Comparison of ENCODE assay signal across 8 cellular contexts in the genomic region with DNA sequence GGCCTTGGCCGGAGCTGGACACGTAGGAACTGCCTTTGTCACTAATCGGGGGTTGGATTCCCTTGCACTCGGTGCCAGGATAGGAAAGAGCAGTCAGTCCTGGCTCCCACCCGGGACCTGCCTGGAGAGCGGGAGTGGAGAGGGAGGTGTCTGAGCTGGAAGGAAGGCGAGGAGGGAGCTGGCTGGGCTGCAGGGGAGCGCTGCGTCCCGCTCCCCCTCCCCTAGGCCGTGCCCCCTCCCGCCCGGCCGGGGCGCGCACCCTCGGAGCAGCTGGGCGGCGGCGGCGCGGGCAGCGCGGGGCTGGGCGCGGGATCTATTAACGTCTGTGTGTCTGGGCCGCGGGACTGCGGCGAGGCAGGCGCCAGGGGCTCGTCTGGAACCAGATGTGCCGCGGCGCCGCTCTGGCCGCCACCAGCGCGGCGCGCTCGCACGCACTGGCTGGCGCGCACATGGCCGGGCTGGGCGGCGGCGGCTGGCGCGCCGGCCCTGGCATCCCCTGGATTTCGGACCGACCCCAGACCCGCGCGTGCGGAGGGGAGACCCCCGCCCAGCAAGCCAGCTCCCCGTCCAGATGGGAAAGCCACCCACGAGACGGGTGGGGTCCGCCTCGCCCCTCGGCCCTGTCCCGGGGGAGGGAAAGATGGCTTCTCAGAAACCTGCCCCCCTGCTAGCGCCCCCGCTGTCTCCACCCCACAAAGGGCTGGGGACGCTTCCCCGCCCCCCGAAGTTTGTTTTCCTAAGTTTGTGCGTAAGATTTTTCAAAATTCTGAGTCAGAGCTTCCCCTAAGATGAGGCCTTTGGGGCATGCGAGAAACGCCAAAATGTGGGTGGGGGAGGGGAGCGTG. TPM values are rescaled to one million over a fixed set of nuclear protein-coding genes. Genes with fewer than 3 reads are reported as not detected.
DNase-seq lines count a peak whose midpoint lies in the region; ATAC-seq, FAIRE-seq and TF ChIP-seq lines count a peak whose summit lies in the region.

No MANE protein-coding gene starts in this region.

- DNase-seq in H54 (ENCODE audit: insufficient read length, low spot score) (peak; percentile 40), SK-N-SH (peak; percentile 96), lower lobe of right lung (no peak), GM19238 (ENCODE audit: insufficient read length, low spot score) (no peak)
- no peak for DNase-seq in central memory CD8-positive, alpha-beta T cell (ENCODE audit: low spot score in 2 of 2)
- DNase-seq in stimulated activated CD8-positive, alpha-beta memory T cell treated with anti-CD3 and anti-CD28 coated beads, Interleukin-7, amount 100 ng/mL, for 4 hours (ENCODE audit: low read depth in 2 of 2): peak; percentile 31 to 52

- intact Hi-C loops in lower lobe of right lung (cut with DNase I): no loop called here

- no peak for TF ChIP-seq EP300 in SK-N-SH (IDR thresholded peaks at IDR 0.05; ENCODE audit: borderline replicate concordance in 1 of 2, low read depth in 1 of 2, low read length in 1 of 2)

- no peaks in the 10 kb centered on the region for H3K9me2 ChIP-seq in SK-N-SH

- H3K36me3 Mint-ChIP-seq in central memory CD8-positive, alpha-beta T cell (ENCODE audit: insufficient read depth): no peaks in the 10 kb centered on the region

- FAIRE-seq in H54 (lab: Jason Lieb, UNC): no peak

- no peaks in the 10 kb centered on the region for H3K79me2 ChIP-seq in SK-N-SH (ENCODE audit: insufficient read depth)

- no peak for ATAC-seq in central memory CD8-positive, alpha-beta T cell (replicated peaks; ENCODE audit: extremely low read depth, poor library complexity, severe bottlenecking)
- ATAC-seq in lower lobe of right lung (peak; percentile 38 to 53), GM18511 (IDR thresholded peaks at IDR 0.05; ENCODE audit: unreplicated experiment) (no peak), HG02588 (IDR thresholded peaks at IDR 0.05; ENCODE audit: unreplicated experiment) (no peak)

- peaks cover 4% of the 10 kb centered on the region for H3F3A ChIP-seq in SK-N-SH (replicated peaks; ENCODE audit: insufficient read depth)

- 12% methylated on average over 21 of the region's 76 CpGs for WGBS in SK-N-SH (ENCODE audit: low lambda C conversion rate)

- H3K27ac Mint-ChIP-seq in central memory CD8-positive, alpha-beta T cell (ENCODE audit: low read depth): no peak overlapping the region

- H3K36me3 ChIP-seq in SK-N-SH (replicated peaks in 1 of 2; ENCODE audit: control insufficient read depth in 1 of 2, insufficient read depth in 2 of 2, low read length in 1 of 2) (no peaks in the 10 kb centered on the region), lower lobe of right lung (no peaks in the 10 kb centered on the region)

- POLR2A ChIA-PET in SK-N-SH (lab: Yijun Ruan, JAX): interaction anchor here (0.6 to 1.6 kb wide), 6 partner anchors 18 to 1363 kb away, joined by 3 to 6 read pairs (median 4); a partner anchor contains a TSS

- H3K27me3 Mint-ChIP-seq in central memory CD8-positive, alpha-beta T cell: peaks cover 66% of the 10 kb centered on the region

- no peak for TF ChIP-seq POLR2A in H54 (IDR thresholded peaks at IDR 0.05; ENCODE audit: low read depth, low read length)

- TF ChIP-seq RAD21 in SK-N-SH (IDR thresholded peaks at IDR 0.05; ENCODE audit: low read length): no peak

- H3K4me2 ChIP-seq in SK-N-SH: peak overlapping the region; percentile 60; the same call in 1 of the 2 replicates

- peak overlapping the region; percentile 9 to 42; a peak in 3 of 4 replicates for H3K4me3 ChIP-seq in SK-N-SH (ENCODE audit: low read depth in 2 of 2, low read length in 1 of 2)
- H3K4me3 ChIP-seq in lower lobe of right lung: peak overlapping the region; percentile 45

- peak overlapping the region in 1 of 2 experiments; percentile 88; a peak in 2 of 4 replicates for H3K27ac ChIP-seq in SK-N-SH (ENCODE audit: low read depth in 2 of 2, low read length in 1 of 2)
- H3K27ac ChIP-seq in lower lobe of right lung: peak overlapping the region; percentile 65

- TF ChIP-seq CTCF in SK-N-SH (IDR thresholded peaks at IDR 0.05) (no peak), lower lobe of right lung (IDR thresholded peaks at IDR 0.05) (no peak)

- H3K4me1 ChIP-seq in SK-N-SH (ENCODE audit: control insufficient read depth in 1 of 2, insufficient read depth in 2 of 2, low read depth in 1 of 2, low read length in 1 of 2) (peaks cover 0 to 18% of the 10 kb centered on the region in 2 experiments; a peak in 2 of 4 replicates), lower lobe of right lung (peaks cover 20% of the 10 kb centered on the region)

- H2AFZ ChIP-seq in SK-N-SH (ENCODE audit: low read depth): no peak overlapping the region; the same call in 1 of the 2 replicates

- H3K9me3 ChIP-seq in SK-N-SH: no peaks in the 10 kb centered on the region
- no peaks in the 10 kb centered on the region for H3K9me3 ChIP-seq in lower lobe of right lung

- no peaks in the 10 kb centered on the region for H3K27me3 ChIP-seq in SK-N-SH (ENCODE audit: insufficient read depth)
- H3K27me3 ChIP-seq in lower lobe of right lung (ENCODE audit: low read depth): peaks cover 30% of the 10 kb centered on the region

- no peak overlapping the region for H3K9ac ChIP-seq in SK-N-SH

- CTCF ChIA-PET in SK-N-SH (lab: Yijun Ruan, JAX): interaction anchor here (0.9 to 4.9 kb wide), 10 partner anchors 17 to 86 kb away, joined by 3 to 31 read pairs (median 4); a partner anchor contains a TSS

- no peaks in the 10 kb centered on the region for H3K4me1 Mint-ChIP-seq in central memory CD8-positive, alpha-beta T cell

- H3K4me3 Mint-ChIP-seq in central memory CD8-positive, alpha-beta T cell: peak overlapping the region; percentile 36

- H4K20me1 ChIP-seq in SK-N-SH (ENCODE audit: insufficient read depth): no peaks in the 10 kb centered on the region

- no peaks in the 10 kb centered on the region for H3K9me3 Mint-ChIP-seq in central memory CD8-positive, alpha-beta T cell

TF ChIP-seq in SK-N-SH, 30 proteins besides CTCF, POLR2A, EP300 and RAD21:
- peak; percentile 46; the same call in 1 of the 2 replicates for TF ChIP-seq MXI1 (IDR thresholded peaks at IDR 0.05; ENCODE audit: low read depth, low read length)
- TF ChIP-seq RCOR1 (IDR thresholded peaks at IDR 0.05; ENCODE audit: low read length): no peak

RNA-seq across cellular contexts. Expression of a gene that starts 31.9 kb away (rescaled TPM):
- polyA plus RNA-seq in SK-N-SH (2012; rRNA removed): 0.83 and 0.84 TPM in 2 replicates
- 0.51 and 1.2 TPM in 2 replicates for polyA plus RNA-seq in SK-N-SH (2012; cell fraction: cytosol; rRNA removed)
- polyA plus RNA-seq in SK-N-SH (2012; cell fraction: nucleus; rRNA removed): 0.37 and 0.70 TPM in 2 replicates
- total RNA-seq in lower lobe of right lung: 2.5 TPM

RNA-seq across cellular contexts. Expression of a gene that starts 55.4 kb away (rescaled TPM):
- 35.9 and 37.5 TPM in 2 replicates for polyA plus RNA-seq in SK-N-SH (2012; rRNA removed)
- 14.2 and 23.9 TPM in 2 replicates for polyA plus RNA-seq in SK-N-SH (2012; cell fraction: cytosol; rRNA removed)
- 89.7 and 96.2 TPM in 2 replicates for polyA plus RNA-seq in SK-N-SH (2012; cell fraction: nucleus; rRNA removed)
- total RNA-seq in lower lobe of right lung: 14.6 TPM

RNA-seq across cellular contexts. Expression of a gene that starts 55.5 kb away (rescaled TPM):
- polyA plus RNA-seq in SK-N-SH (2012; rRNA removed): 3.2 and 5.2 TPM in 2 replicates
- 3.2 and 4.2 TPM in 2 replicates for polyA plus RNA-seq in SK-N-SH (2012; cell fraction: cytosol; rRNA removed)
- 0.79 and 1.1 TPM in 2 replicates for polyA plus RNA-seq in SK-N-SH (2012; cell fraction: nucleus; rRNA removed)
- total RNA-seq in lower lobe of right lung: 3.9 TPM

Comparison
In these comparisons a context has a peak if more than half of its experiments do, and no peak if none do; other contexts are left out.
1. DNase-seq: peak in H54 (single experiment), SK-N-SH (single experiment) and stimulated activated CD8-positive, alpha-beta memory T cell treated with anti-CD3 and anti-CD28 coated beads, Interleukin-7, amount 100 ng/mL, for 4 hours (2 of 2); none in central memory CD8-positive, alpha-beta T cell (0 of 2), lower lobe of right lung (single experiment) and GM19238 (single experiment).
2. ATAC-seq: peak in lower lobe of right lung (2 of 2); none in central memory CD8-positive, alpha-beta T cell (single experiment), GM18511 (single experiment) and HG02588 (single experiment).